In the genomic region with DNA sequence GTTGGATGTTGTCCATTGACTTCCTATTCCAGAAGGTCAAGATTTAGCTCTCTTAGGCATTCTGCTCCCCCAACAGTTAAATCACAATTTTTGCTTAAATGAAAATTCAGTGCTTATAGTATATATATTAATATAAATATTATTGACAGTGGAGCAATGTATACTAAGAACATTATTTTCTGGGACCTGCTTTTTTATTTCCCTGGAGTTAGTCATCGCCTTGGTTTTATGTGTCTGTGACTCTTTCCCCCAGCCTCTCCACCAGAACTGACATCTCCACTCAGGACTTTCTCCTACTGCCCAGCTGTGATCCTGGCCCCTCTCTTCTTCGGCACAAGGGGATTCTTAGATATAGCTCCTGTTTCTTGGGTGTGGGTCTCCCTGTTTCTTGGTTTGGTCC, we compare ENCODE assay signal across 1 cellular context.
TF ChIP-seq lines count a peak whose summit lies in the region.

No MANE protein-coding gene starts in this region.

TF ChIP-seq in K562, 482 proteins besides CTCF, POLR2A, EP300 and RAD21:
- TF ChIP-seq RBM25 (IDR thresholded peaks at IDR 0.05; ENCODE audit: low read depth, low read length, severe bottlenecking) (peak; percentile 56), PPARD (CRISPR knock-in tag; IDR thresholded peaks at IDR 0.05) (no peak), ETV1 (tag; conservative IDR thresholded peaks at IDR 0.05; ENCODE audit: low read depth) (no peak)
